In genomic region chr2:176555781-176556180, GRCh38 we compare ENCODE assay signal across 2 cellular contexts.
TF ChIP-seq lines count a peak whose summit lies in the region.

No MANE protein-coding gene starts in this region.

TF ChIP-seq in GM23338, 12 proteins besides CTCF, POLR2A, EP300 and RAD21:
- TF ChIP-seq POLR2AphosphoS5 (IDR thresholded peaks at IDR 0.05; ENCODE audit: low read depth) (no peak), ZNF114 (CRISPR knock-in tag; IDR thresholded peaks at IDR 0.05) (no peak), JUNB (IDR thresholded peaks at IDR 0.05; ENCODE audit: unreplicated experiment) (no peak), REST (IDR thresholded peaks at IDR 0.05; ENCODE audit: unreplicated experiment) (no peak), ETS1 (IDR thresholded peaks at IDR 0.05) (no peak), ZNF462 (CRISPR knock-in tag; IDR thresholded peaks at IDR 0.05) (no peak), ZNF331 (CRISPR knock-in tag; IDR thresholded peaks at IDR 0.05; ENCODE audit: low read depth) (no peak), STAT1 (IDR thresholded peaks at IDR 0.05; ENCODE audit: unreplicated experiment) (no peak), NANOG (IDR thresholded peaks at IDR 0.05; ENCODE audit: borderline replicate concordance) (no peak), EZH2phosphoT487 (IDR thresholded peaks at IDR 0.05; ENCODE audit: unreplicated experiment) (no peak), EZH2 (IDR thresholded peaks at IDR 0.05; ENCODE audit: low read depth, unreplicated experiment) (no peak), CREB1 (CRISPR knock-in tag; IDR thresholded peaks at IDR 0.05; ENCODE audit: low read depth) (no peak)

TF ChIP-seq in K562, 482 proteins besides CTCF, POLR2A, EP300 and RAD21:
- TF ChIP-seq NRF1 (conservative IDR thresholded peaks at IDR 0.05 in 1 of 2, IDR thresholded peaks at IDR 0.05 in 1 of 2) (peak; percentile 34 to 38; a peak in 2 of 4 replicates), ZBTB26 (CRISPR knock-in tag; IDR thresholded peaks at IDR 0.05) (no peak)
